ENCODE assay signal across 21 cellular contexts in the genomic region with DNA sequence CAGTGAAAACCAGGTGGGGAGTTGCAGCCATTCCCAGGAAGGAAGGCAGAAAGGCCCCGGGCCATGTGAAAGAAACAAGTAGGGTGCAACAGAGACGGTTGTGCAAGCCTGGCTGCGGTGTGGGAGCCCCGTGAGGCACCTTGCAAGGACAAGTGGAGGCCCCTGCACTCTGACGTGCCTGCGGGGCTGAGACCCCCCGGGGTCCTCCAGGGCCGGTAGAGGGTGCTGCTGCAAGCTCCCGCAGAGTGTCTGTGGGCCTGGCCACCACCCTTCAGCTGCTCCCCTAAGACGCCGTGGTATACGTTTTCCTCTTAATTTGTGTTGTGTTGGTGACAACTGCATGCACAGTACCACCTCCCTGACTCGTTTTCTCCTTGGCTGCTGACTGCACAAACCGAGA. TPM values are rescaled to one million over a fixed set of nuclear protein-coding genes. Genes with fewer than 3 reads are reported as not detected.
DNase-seq lines count a peak whose midpoint lies in the region; ATAC-seq, FAIRE-seq and TF ChIP-seq lines count a peak whose summit lies in the region.
"Had no signal": no experiment of that assay in that cellular context is flagged by ENCODE, and none has a peak within 500 bp of the region (broad histone marks: within the 10 kb centered on the region; RNA-seq: fewer than 3 reads in every experiment).

No MANE protein-coding gene starts in this region.

- no peak overlapping the region for H2BK15ac ChIP-seq in neuronal stem cell (ENCODE audit: low read length)

- in situ Hi-C loops in K562 (cut with MboI), result no loop called here

- TF ChIP-seq RAD21 in K562 (CRISPR knock-in tag; conservative IDR thresholded peaks at IDR 0.05 in 1 of 2, IDR thresholded peaks at IDR 0.05 in 1 of 2), result no peak

- FAIRE-seq in K562 (lab: Jason Lieb, UNC), result no peak

- H3K14ac ChIP-seq in neuronal stem cell (ENCODE audit: low read length), result no peak overlapping the region

- TF ChIP-seq CTCF in PC-9 (conservative IDR thresholded peaks at IDR 0.05), result no peak
- TF ChIP-seq CTCF in K562 (IDR thresholded peaks at IDR 0.05 in 2 of 3, conservative IDR thresholded peaks at IDR 0.05 in 1 of 3; ENCODE audit: insufficient read depth in 2 of 3, low read depth in 1 of 3, low read length in 3 of 3), result peak in 2 of 3 experiments; percentile 3 to 35; a peak in 1 of 6 replicates

- H2AFZ ChIP-seq in PC-9 (0 out of 2 replicates have a peak overlapping the region, but pooled peaks have one; percentile 60), K562 (ENCODE audit: low read depth, low read length) (peak overlapping the region; percentile 65; the same call in 1 of the 2 replicates), neuronal stem cell (ENCODE audit: low read length) (no peak overlapping the region)

- intact Hi-C loops in PC-9 (cut with micrococcal nuclease; ENCODE audit: unreplicated experiment), result loop anchor here (5.0 kb wide), 1 partner anchor 164 kb away; no protein-coding TSS in a partner anchor
- intact Hi-C loops in K562 (cut with micrococcal nuclease), result no loop called here

- H3K4me1 ChIP-seq in PC-9 (replicated peaks; ENCODE audit: insufficient read depth) (peaks cover 13% of the 10 kb centered on the region), K562 (replicated peaks in 1 of 2; ENCODE audit: control insufficient read depth in 2 of 2, insufficient read depth in 2 of 2, low read length in 2 of 2) (peaks cover 0 to 9% of the 10 kb centered on the region in 2 experiments; a peak in 2 of 5 replicates), neuronal stem cell (ENCODE audit: control insufficient read depth in 2 of 2, insufficient read depth in 1 of 2, low read depth in 1 of 2, low read length in 2 of 2) (peaks cover 0 to 6% of the 10 kb centered on the region in 2 donors)

- peak overlapping the region; percentile 39 for H3K23ac ChIP-seq in neuronal stem cell (ENCODE audit: low read depth, low read length, poor library complexity)

- no peak overlapping the region for H3K27ac ChIP-seq in PC-9
- no peak overlapping the region for H3K27ac ChIP-seq in K562 (ENCODE audit: extremely low read depth, low read depth, low read length)
- H3K27ac ChIP-seq in neuronal stem cell (replicated peaks; ENCODE audit: low read length), result no peak overlapping the region

- DNase-seq in HuH-7 (ENCODE audit: low spot score) (peak; percentile 66), PC-9 (peak in 1 of 2 experiments; percentile 38), K562 (ENCODE audit: extremely low read depth in 1 of 4, low spot score in 3 of 4) (peak in 1 of 4 experiments; percentile 23), neuronal stem cell (ENCODE audit: low spot score) (no peak)
- no peak for DNase-seq in activated naive CD4-positive, alpha-beta T cell treated with anti-CD3 and anti-CD28 coated beads, Interleukin-2, amount 50 U/mL, for 16 hours
- no peak for DNase-seq in activated effector memory CD4-positive, alpha-beta T cell treated with Interleukin-2 at 50 U/mL for 16 hours
- DNase-seq: CD4-positive, alpha-beta memory T cell; DMS79; IMR-90; NCI-H1105 treated with DMSO at 0.1 percent for 48 hours; NCI-H187; NCI-H345; NK-92 treated with Interleukin-12 subunit alpha and Interleukin-12 subunit beta, amount 100 ng/mL, for 24 hours; T-cell had no signal

- H3K9ac ChIP-seq in K562 (ENCODE audit: insufficient read depth in 1 of 2, low read depth in 2 of 2, low read length in 2 of 2) (peak overlapping the region in 1 of 2 experiments; percentile 17; a peak in 1 of 4 replicates), neuronal stem cell (ENCODE audit: low read depth, low read length, poor library complexity) (no peak overlapping the region)

- CTCF ChIA-PET in PC-9 (lab: Charles Lee), result interaction anchor here (0.6 to 1.4 kb wide), 2 partner anchors 17 to 347 kb away, joined by 5 to 10 read pairs; no protein-coding TSS in a partner anchor
- CTCF ChIA-PET in K562 (lab: Yijun Ruan, JAX; ENCODE audit: low intra/inter-chr PET ratio), result no interaction called here

- no peaks in the 10 kb centered on the region for H3K9me2 ChIP-seq in PC-9 (ENCODE audit: insufficient read depth)

- H2BK120ac ChIP-seq in neuronal stem cell (ENCODE audit: low read depth, low read length), result no peak overlapping the region

- peak overlapping the region; percentile 36 for H3K18ac ChIP-seq in neuronal stem cell (ENCODE audit: low read length)

- no peak overlapping the region for H2BK5ac ChIP-seq in neuronal stem cell (ENCODE audit: low read length)

- H4K8ac ChIP-seq in neuronal stem cell (ENCODE audit: low read depth, low read length), result no peak overlapping the region

- TF ChIP-seq EP300 in K562 (IDR thresholded peaks at IDR 0.05; ENCODE audit: low read length), result no peak

- no peaks in the 10 kb centered on the region for H3K27me3 ChIP-seq in PC-9 (ENCODE audit: insufficient read depth, low read depth)
- H3K27me3 ChIP-seq in K562 (ENCODE audit: control insufficient read depth in 2 of 2, insufficient read depth in 2 of 2, low read length in 2 of 2), result peaks cover 10 to 25% of the 10 kb centered on the region in 2 experiments; a peak in 4 of 5 replicates
- peaks cover 0 to 28% (median 0%) of the 10 kb centered on the region in 3 experiments for H3K27me3 ChIP-seq in neuronal stem cell (ENCODE audit: control insufficient read depth in 3 of 3, insufficient read depth in 3 of 3, low read depth in 1 of 3, low read length in 3 of 3)

- no peak for TF ChIP-seq POLR2A in K562 (conservative IDR thresholded peaks at IDR 0.05)

- H4K91ac ChIP-seq in neuronal stem cell (ENCODE audit: low read depth, low read length, poor library complexity), result no peak overlapping the region

- no peak overlapping the region for H2BK12ac ChIP-seq in neuronal stem cell (ENCODE audit: low read length)

- POLR2A ChIA-PET in PC-9 (lab: Charles Lee; ENCODE audit: unreplicated experiment) (interaction anchor here (0.6 to 1.2 kb wide), 3 partner anchors 52 to 805 kb away, joined by 4 to 6 read pairs (median 6); a partner anchor contains a TSS), K562 (lab: Yijun Ruan, JAX) (no interaction called here)

- H3K4me2 ChIP-seq in PC-9 (peak overlapping the region; percentile 38), K562 (ENCODE audit: insufficient read depth, low read length) (peak overlapping the region; percentile 11; the same call in 1 of the 2 replicates), neuronal stem cell (ENCODE audit: insufficient read depth, low read length, poor library complexity, severe bottlenecking) (no peak overlapping the region)

- H3K79me2 ChIP-seq in PC-9 (ENCODE audit: low read depth) (no peaks in the 10 kb centered on the region), K562 (ENCODE audit: control insufficient read depth, insufficient read depth, low read length) (no peaks in the 10 kb centered on the region)

- ATAC-seq in K562 (peak; percentile 77), HG02840 (IDR thresholded peaks at IDR 0.05; ENCODE audit: low FRiP score, unreplicated experiment) (no peak), HG03378 (IDR thresholded peaks at IDR 0.05; ENCODE audit: unreplicated experiment) (no peak)
- ATAC-seq: T-cell had no signal

- H4K20me1 ChIP-seq in PC-9 (ENCODE audit: insufficient read depth) (no peaks in the 10 kb centered on the region), K562 (replicated peaks; ENCODE audit: control insufficient read depth, insufficient read depth, low read length) (no peaks in the 10 kb centered on the region)

- H3K4me3 ChIP-seq in PC-9, result no peak overlapping the region
- H3K4me3 ChIP-seq in K562, result no peak overlapping the region
- no peak overlapping the region for H3K4me3 ChIP-seq in neuronal stem cell (ENCODE audit: low read length in 2 of 2)

- H3F3A ChIP-seq in PC-9 (ENCODE audit: insufficient read depth, low read depth), result no peaks in the 10 kb centered on the region

- WGBS in K562 (ENCODE audit: insufficient coverage, low coverage, missing lambda C conversion rate), result 0% methylated on average over 14 of the region's 14 CpGs
- WGBS in neuronal stem cell (ENCODE audit: extremely low coverage in 2 of 2, insufficient read length in 2 of 2, insufficient replicate concordance in 1 of 2), 2 donors, result no CpG with 5 or more reads among the region's 14 CpGs

- no peaks in the 10 kb centered on the region for H3K9me1 ChIP-seq in K562 (ENCODE audit: control insufficient read depth, insufficient read depth, low read length)

- H3K36me3 ChIP-seq in PC-9 (ENCODE audit: low read depth), result no peaks in the 10 kb centered on the region
- no peaks in the 10 kb centered on the region for H3K36me3 ChIP-seq in K562 (ENCODE audit: control insufficient read depth, insufficient read depth, low read length)
- H3K36me3 ChIP-seq in neuronal stem cell (replicated peaks in 1 of 2; ENCODE audit: control insufficient read depth in 2 of 2, insufficient read depth in 2 of 2, low read length in 2 of 2), result no peaks in the 10 kb centered on the region

- no peaks in the 10 kb centered on the region for H3K79me1 ChIP-seq in neuronal stem cell (ENCODE audit: low read depth, low read length)

- H2AK5ac ChIP-seq in neuronal stem cell (ENCODE audit: low read depth, low read length), result no peak overlapping the region

- BruUV-seq in PC-9 (replicated peaks; lab: Mats Ljungman, UMichigan) (TSS peak; percentile 76), K562 (replicated peaks; lab: Mats Ljungman, UMichigan) (no TSS peak)

- H3K4ac ChIP-seq in neuronal stem cell (ENCODE audit: low read length), result no peak overlapping the region

- H3K9me3 ChIP-seq in PC-9 (ENCODE audit: insufficient read depth, low read depth) (no peaks in the 10 kb centered on the region), K562 (replicated peaks; ENCODE audit: control insufficient read depth, insufficient read depth, low read depth, low read length) (no peaks in the 10 kb centered on the region), neuronal stem cell (replicated peaks in 1 of 2; ENCODE audit: control insufficient read depth in 2 of 2, insufficient read depth in 1 of 2, low read depth in 1 of 2, low read length in 2 of 2) (no peaks in the 10 kb centered on the region)

RNA-seq across cellular contexts. Expression of a gene that starts 27.4 kb away (rescaled TPM):
- not detected in 2 replicates for total RNA-seq in PC-9 (2021)
- not detected in 2 replicates for total RNA-seq in K562 (2011; cell fraction: chromatin; rRNA removed; ENCODE audit: low replicate concordance)
- not detected in 2 replicates for total RNA-seq in K562 (2011; cell fraction: nucleolus; rRNA removed)
- not detected in 2 replicates for total RNA-seq in K562 (2011; cell fraction: nucleoplasm; rRNA removed)
- total RNA-seq in K562 (2014; rRNA removed), result not detected in 2 replicates
- not detected in 2 replicates for total RNA-seq in K562 (2014; rRNA removed; fragmentation: Illumina TruSeq; extraction: Trizol)
- total RNA-seq in K562 (2015; rRNA removed; fragmentation: Illumina TruSeq; extraction: Trizol), result not detected in 2 replicates
- not detected in 2 replicates for total RNA-seq in K562 (2021)
- polyA plus RNA-seq in K562 (2011; rRNA removed), result not detected in 2 replicates
- not detected in 2 replicates for polyA plus RNA-seq in K562 (2011; cell fraction: cytosol; rRNA removed)
- not detected in 2 replicates for polyA plus RNA-seq in K562 (2011; cell fraction: nucleus; rRNA removed)
- polyA plus RNA-seq in K562 (2012), result not detected in 2 replicates
- polyA plus RNA-seq in K562 (2014; fragmentation: Illumina TruSeq; extraction: Trizol), result not detected in 2 replicates
- not detected for polyA plus RNA-seq in K562 (2014; fragmentation: Nextera tagmentation; extraction: Ambion mirVana)
- polyA plus RNA-seq in K562 (2014; rRNA removed), result not detected in 2 replicates
- polyA minus RNA-seq in K562 (2011; rRNA and poly(A)+ RNA removed), result not detected in 2 replicates
- not detected in 2 replicates for polyA minus RNA-seq in K562 (2011; cell fraction: cytosol; rRNA and poly(A)+ RNA removed)
- polyA minus RNA-seq in K562 (2011; cell fraction: nucleus; rRNA and poly(A)+ RNA removed), result not detected in 2 replicates
- polyA plus RNA-seq in neuronal stem cell (2013, experiment 1 of 2), result 0.04 TPM
- 0.06 TPM for polyA plus RNA-seq in neuronal stem cell (2013, experiment 2 of 2)
- total RNA-seq: CD4-positive, alpha-beta memory T cell; IMR-90; LHCN-M2; OCI-LY7; SK-MEL-5; T-cell had no signal
- polyA plus RNA-seq: AG04450; BJ; CD4-positive, alpha-beta memory T cell; IMR-90 had no signal
